Comparison of ENCODE assay signal across 1 cellular context in genomic region chr1:15847893-15848142, GRCh38.
TF ChIP-seq lines count a peak whose summit lies in the region.

No MANE protein-coding gene starts in this region.

TF ChIP-seq in K562, 482 proteins besides CTCF, POLR2A, EP300 and RAD21 (continued from another document):
- TF ChIP-seq ZNF592 (IDR thresholded peaks at IDR 0.05): peak; percentile 50; the same call in 1 of the 2 replicates
- TF ChIP-seq KLF6 (CRISPR knock-in tag; IDR thresholded peaks at IDR 0.05; ENCODE audit: borderline replicate concordance): no peak
- no peak for TF ChIP-seq RBM34 (IDR thresholded peaks at IDR 0.05; ENCODE audit: borderline replicate concordance, insufficient read depth, low read length)
- peak; percentile 58; the same call in 1 of the 2 replicates for TF ChIP-seq RBFOX2 (IDR thresholded peaks at IDR 0.05; ENCODE audit: low read depth, low read length)
- TF ChIP-seq ATF1 (CRISPR knock-in tag; IDR thresholded peaks at IDR 0.05): no peak
- TF ChIP-seq ATF1 (tag; IDR thresholded peaks at IDR 0.05): no peak
- no peak for TF ChIP-seq TCF7 (IDR thresholded peaks at IDR 0.05; ENCODE audit: borderline replicate concordance)
- peak; percentile 58; the same call in 1 of the 2 replicates for TF ChIP-seq MGA (IDR thresholded peaks at IDR 0.05)
- no peak for TF ChIP-seq BMI1 (IDR thresholded peaks at IDR 0.05; ENCODE audit: low read length)
- no peak for TF ChIP-seq GATAD2A (IDR thresholded peaks at IDR 0.05)
- no peak for TF ChIP-seq ZNF165 (CRISPR knock-in tag; IDR thresholded peaks at IDR 0.05; ENCODE audit: borderline replicate concordance)
- no peak for TF ChIP-seq NKRF (IDR thresholded peaks at IDR 0.05; ENCODE audit: borderline replicate concordance)
- TF ChIP-seq L3MBTL2 (IDR thresholded peaks at IDR 0.05): 0 out of 2 replicates have a peak, but pooled peaks have one; percentile 61
- TF ChIP-seq MLLT1 (IDR thresholded peaks at IDR 0.05): peak in 1 of 2 experiments; percentile 49; a peak in 1 of 4 replicates
